Comparison of ENCODE assay signal across 26 cellular contexts in genomic region chr2:126828051-126828450, GRCh38.
"Had no signal": no experiment of that assay in that cellular context is flagged by ENCODE, and none has a peak within 500 bp of the region (broad histone marks: within the 10 kb centered on the region; RNA-seq: fewer than 3 reads in every experiment).

No MANE protein-coding gene starts in this region.

- DNase-seq: activated CD4-positive, alpha-beta memory T cell treated with anti-CD3 and anti-CD28 coated beads, Interleukin-2, amount 10 ng/mL, durations not matched to agents 7 days and 5 days; activated CD4-positive, alpha-beta T cell treated with anti-CD3 and anti-CD28 coated beads for 1 hour; activated CD4-positive, alpha-beta T cell treated with anti-CD3 and anti-CD28 coated beads, Interleukin-2, amount 10 ng/mL, durations not matched to agents 7 days and 5 days; activated CD8-positive, alpha-beta memory T cell treated with anti-CD3 and anti-CD28 coated beads, Interleukin-2, amount 50 U/mL, for 48 hours; activated gamma-delta T cell; activated naive CD4-positive, alpha-beta T cell treated with anti-CD3 and anti-CD28 coated beads, Interleukin-2, amount 10 ng/mL, durations not matched to agents 7 days and 5 days; activated naive CD8-positive, alpha-beta T cell treated with anti-CD3 and anti-CD28 coated beads, Interleukin-2, amount 10 ng/mL, durations not matched to agents 7 days and 5 days; activated T-cell treated with anti-CD3 and anti-CD28 coated beads, Interleukin-2, amount 50 U/mL, for 24 hours; amniotic stem cell; cortex of kidney; effector memory CD8-positive, alpha-beta T cell; erythroblast; gastrocnemius medialis; hypothalamus; immature natural killer cell; midbrain; naive thymus-derived CD4-positive, alpha-beta T cell; occipital lobe; right cardiac atrium; spleen; stimulated activated naive CD4-positive, alpha-beta T cell; tibial artery; upper lobe of right lung had no signal

- H3K27ac ChIP-seq: gastrocnemius medialis, parathyroid adenoma, spleen, suprapubic skin, tibial artery, upper lobe of right lung had no signal

- H3K27me3 ChIP-seq: gastrocnemius medialis, spleen, suprapubic skin, tibial artery, upper lobe of right lung had no signal

- H3K36me3 ChIP-seq: gastrocnemius medialis, spleen, suprapubic skin, tibial artery, upper lobe of right lung had no signal

- H3K4me3 ChIP-seq: gastrocnemius medialis, spleen, suprapubic skin, tibial artery, upper lobe of right lung had no signal

- H3K36me3 Mint-ChIP-seq: activated naive CD4-positive, alpha-beta T cell treated with anti-CD3 and anti-CD28 coated beads, Interleukin-2, amount 10 ng/mL, durations not matched to agents 7 days and 5 days; activated naive CD8-positive, alpha-beta T cell treated with anti-CD3 and anti-CD28 coated beads, Interleukin-2, amount 10 ng/mL, durations not matched to agents 7 days and 5 days; immature natural killer cell; naive thymus-derived CD4-positive, alpha-beta T cell; WTC11 had no signal

- H3K27ac Mint-ChIP-seq: activated CD4-positive, alpha-beta memory T cell treated with anti-CD3 and anti-CD28 coated beads, Interleukin-2, amount 10 ng/mL, durations not matched to agents 7 days and 5 days; activated CD4-positive, alpha-beta T cell treated with anti-CD3 and anti-CD28 coated beads, Interleukin-2, amount 10 ng/mL, durations not matched to agents 7 days and 5 days; activated naive CD4-positive, alpha-beta T cell treated with anti-CD3 and anti-CD28 coated beads, Interleukin-2, amount 10 ng/mL, durations not matched to agents 7 days and 5 days; activated naive CD8-positive, alpha-beta T cell treated with anti-CD3 and anti-CD28 coated beads, Interleukin-2, amount 10 ng/mL, durations not matched to agents 7 days and 5 days; activated T-cell treated with anti-CD3 and anti-CD28 coated beads, Interleukin-2, amount 50 U/mL, for 24 hours; effector memory CD8-positive, alpha-beta T cell; immature natural killer cell; naive thymus-derived CD4-positive, alpha-beta T cell; WTC11 had no signal

- H3K4me1 ChIP-seq: gastrocnemius medialis, parathyroid adenoma, spleen, suprapubic skin, tibial artery, upper lobe of right lung had no signal

- H3K9me3 ChIP-seq: gastrocnemius medialis, spleen, suprapubic skin, tibial artery, upper lobe of right lung had no signal

- H3K4me3 Mint-ChIP-seq: activated CD4-positive, alpha-beta memory T cell treated with anti-CD3 and anti-CD28 coated beads, Interleukin-2, amount 10 ng/mL, durations not matched to agents 7 days and 5 days; activated CD4-positive, alpha-beta T cell treated with anti-CD3 and anti-CD28 coated beads, Interleukin-2, amount 10 ng/mL, durations not matched to agents 7 days and 5 days; activated naive CD4-positive, alpha-beta T cell treated with anti-CD3 and anti-CD28 coated beads, Interleukin-2, amount 10 ng/mL, durations not matched to agents 7 days and 5 days; activated naive CD8-positive, alpha-beta T cell treated with anti-CD3 and anti-CD28 coated beads, Interleukin-2, amount 10 ng/mL, durations not matched to agents 7 days and 5 days; activated T-cell treated with anti-CD3 and anti-CD28 coated beads, Interleukin-2, amount 50 U/mL, for 24 hours; effector memory CD8-positive, alpha-beta T cell; immature natural killer cell; naive thymus-derived CD4-positive, alpha-beta T cell; WTC11 had no signal

- H3K27me3 Mint-ChIP-seq: activated CD4-positive, alpha-beta T cell treated with anti-CD3 and anti-CD28 coated beads, Interleukin-2, amount 10 ng/mL, durations not matched to agents 7 days and 5 days had no signal

- H3K9me3 Mint-ChIP-seq: activated CD4-positive, alpha-beta memory T cell treated with anti-CD3 and anti-CD28 coated beads, Interleukin-2, amount 10 ng/mL, durations not matched to agents 7 days and 5 days; activated CD4-positive, alpha-beta T cell treated with anti-CD3 and anti-CD28 coated beads, Interleukin-2, amount 10 ng/mL, durations not matched to agents 7 days and 5 days; activated naive CD4-positive, alpha-beta T cell treated with anti-CD3 and anti-CD28 coated beads, Interleukin-2, amount 10 ng/mL, durations not matched to agents 7 days and 5 days; activated naive CD8-positive, alpha-beta T cell treated with anti-CD3 and anti-CD28 coated beads, Interleukin-2, amount 10 ng/mL, durations not matched to agents 7 days and 5 days; activated T-cell treated with anti-CD3 and anti-CD28 coated beads, Interleukin-2, amount 50 U/mL, for 24 hours; effector memory CD8-positive, alpha-beta T cell; naive thymus-derived CD4-positive, alpha-beta T cell; WTC11 had no signal

- H3K4me1 Mint-ChIP-seq: activated CD4-positive, alpha-beta memory T cell treated with anti-CD3 and anti-CD28 coated beads, Interleukin-2, amount 10 ng/mL, durations not matched to agents 7 days and 5 days; activated CD4-positive, alpha-beta T cell treated with anti-CD3 and anti-CD28 coated beads, Interleukin-2, amount 10 ng/mL, durations not matched to agents 7 days and 5 days; activated naive CD4-positive, alpha-beta T cell treated with anti-CD3 and anti-CD28 coated beads, Interleukin-2, amount 10 ng/mL, durations not matched to agents 7 days and 5 days; activated naive CD8-positive, alpha-beta T cell treated with anti-CD3 and anti-CD28 coated beads, Interleukin-2, amount 10 ng/mL, durations not matched to agents 7 days and 5 days; immature natural killer cell had no signal
